Comparison of ENCODE assay signal across 11 cellular contexts in the genomic region with DNA sequence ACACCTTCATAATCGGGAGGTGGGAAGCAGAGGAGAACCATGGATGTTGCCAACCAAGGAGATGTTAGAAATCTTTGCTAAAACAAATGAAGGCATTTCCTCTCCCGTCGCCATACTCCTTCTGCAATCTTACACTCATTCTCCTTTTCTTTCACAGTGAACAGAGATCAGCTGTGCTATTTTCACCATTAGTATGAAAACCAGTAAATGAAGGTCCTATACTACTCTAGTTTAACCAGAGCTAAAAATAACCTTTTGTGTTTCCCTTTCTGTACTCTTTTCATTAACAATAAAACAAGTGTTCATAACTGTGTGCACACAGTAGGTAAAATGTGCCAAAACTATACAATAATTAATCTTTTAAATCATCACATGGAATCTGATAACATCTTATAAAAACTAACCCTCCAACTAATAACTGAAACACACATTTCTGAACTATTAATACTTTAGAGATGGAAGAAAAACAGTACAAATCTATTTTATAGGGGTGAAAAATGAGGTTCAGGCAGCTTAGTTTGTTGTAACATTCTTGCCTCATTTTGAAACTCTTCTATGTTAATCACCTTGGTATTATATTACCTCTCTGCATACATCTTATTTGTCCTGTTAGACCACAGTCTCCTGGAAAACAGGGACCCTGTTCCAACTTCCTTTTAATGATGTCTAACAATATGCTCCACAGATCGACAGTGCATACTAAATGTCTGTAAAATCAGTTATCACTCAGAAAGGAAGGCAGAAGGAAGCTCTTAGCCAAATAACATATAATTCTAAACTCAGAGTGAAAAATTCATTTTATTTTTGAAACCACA.
DNase-seq lines count a peak whose midpoint lies in the region; ATAC-seq, FAIRE-seq and TF ChIP-seq lines count a peak whose summit lies in the region.
"Had no signal": no experiment of that assay in that cellular context is flagged by ENCODE, and none has a peak within 500 bp of the region (broad histone marks: within the 10 kb centered on the region; RNA-seq: fewer than 3 reads in every experiment).

No MANE protein-coding gene starts in this region.

- H3K4me3 ChIP-seq in subcutaneous abdominal adipose tissue (ENCODE audit: low read depth in 1 of 5, low read length in 5 of 5): no peak overlapping the region

- no peaks in the 10 kb centered on the region for H3K36me3 ChIP-seq in subcutaneous abdominal adipose tissue (ENCODE audit: control insufficient read depth in 5 of 5, insufficient read depth in 5 of 5, low read length in 5 of 5)

- no peak for TF ChIP-seq CTCF in chondrocyte (IDR thresholded peaks at IDR 0.05)

- H3K27ac ChIP-seq in subcutaneous abdominal adipose tissue (ENCODE audit: low read depth, low read length): peak overlapping the region; percentile 70

- no peak for FAIRE-seq in urothelium cell line (lab: Jason Lieb, UNC)

- no peaks in the 10 kb centered on the region for H3K9me3 ChIP-seq in subcutaneous abdominal adipose tissue (ENCODE audit: control insufficient read depth in 5 of 5, low read length in 5 of 5)

- H3K4me1 ChIP-seq in subcutaneous abdominal adipose tissue (ENCODE audit: control insufficient read depth in 5 of 5, insufficient read depth in 5 of 5, low read length in 5 of 5): peaks cover 7 to 52% (median 47%) of the 10 kb centered on the region in 5 donors

- no peaks in the 10 kb centered on the region for H3K27me3 ChIP-seq in subcutaneous abdominal adipose tissue (ENCODE audit: control insufficient read depth in 5 of 5, insufficient read depth in 4 of 5, low read length in 5 of 5)

- peak overlapping the region; percentile 86 for H3K27ac Mint-ChIP-seq in activated T-cell treated with anti-CD3 and anti-CD28 coated beads, Interleukin-2, amount 50 U/mL, for 24 hours
- H3K27ac Mint-ChIP-seq in chondrocyte (ENCODE audit: unreplicated experiment): peak overlapping the region; percentile 81

- peak; percentile 52 for ATAC-seq in HG03066 (IDR thresholded peaks at IDR 0.05; ENCODE audit: low read depth, unreplicated experiment)

- H3K9ac ChIP-seq in subcutaneous abdominal adipose tissue (ENCODE audit: low read length in 5 of 5): no peak overlapping the region

- no peak for DNase-seq in activated T-cell treated with anti-CD3 and anti-CD28 coated beads, Interleukin-2, amount 50 U/mL, for 24 hours
- DNase-seq in activated T-cell treated with anti-CD3 and anti-CD28 coated beads for 4 hours (no peak), chondrocyte (ENCODE audit: low spot score) (no peak), urothelium cell line (ENCODE audit: low spot score) (no peak), RPMI8226 (no peak), DMS153 (lab: John Stamatoyannopoulos, UW) (no peak)
- DNase-seq: activated effector memory CD4-positive, alpha-beta T cell treated with Interleukin-2 at 50 U/mL for 16 hours; effector CD8-positive, alpha-beta T cell; NCI-H774 had no signal

- H3K4me3 Mint-ChIP-seq in activated T-cell treated with anti-CD3 and anti-CD28 coated beads, Interleukin-2, amount 50 U/mL, for 24 hours: peak overlapping the region; percentile 14
- H3K4me3 Mint-ChIP-seq in chondrocyte (ENCODE audit: unreplicated experiment): no peak overlapping the region

- peaks cover 69% of the 10 kb centered on the region for H3K4me1 Mint-ChIP-seq in activated T-cell treated with anti-CD3 and anti-CD28 coated beads, Interleukin-2, amount 50 U/mL, for 24 hours (ENCODE audit: low read depth)
- H3K4me1 Mint-ChIP-seq in chondrocyte (ENCODE audit: low read depth): peaks cover 53% of the 10 kb centered on the region

- H3K27me3 Mint-ChIP-seq in activated T-cell treated with anti-CD3 and anti-CD28 coated beads, Interleukin-2, amount 50 U/mL, for 24 hours: no peaks in the 10 kb centered on the region
- H3K27me3 Mint-ChIP-seq in chondrocyte (ENCODE audit: low read depth): no peaks in the 10 kb centered on the region

- peaks cover 2% of the 10 kb centered on the region for H3K36me3 Mint-ChIP-seq in activated T-cell treated with anti-CD3 and anti-CD28 coated beads, Interleukin-2, amount 50 U/mL, for 24 hours (ENCODE audit: low read depth)
- no peaks in the 10 kb centered on the region for H3K36me3 Mint-ChIP-seq in chondrocyte (ENCODE audit: low read depth)

- H3K9me3 Mint-ChIP-seq in activated T-cell treated with anti-CD3 and anti-CD28 coated beads, Interleukin-2, amount 50 U/mL, for 24 hours: no peaks in the 10 kb centered on the region
- H3K9me3 Mint-ChIP-seq in chondrocyte (ENCODE audit: low read depth): no peaks in the 10 kb centered on the region
